Comparison of ENCODE assay signal across 23 cellular contexts in genomic region chr4:7420661-7421040, GRCh38. TPM values are rescaled to one million over a fixed set of nuclear protein-coding genes. Genes with fewer than 3 reads are reported as not detected.
DNase-seq lines count a peak whose midpoint lies in the region; ATAC-seq and TF ChIP-seq lines count a peak whose summit lies in the region.
"Had no signal": no experiment of that assay in that cellular context is flagged by ENCODE, and none has a peak within 500 bp of the region (broad histone marks: within the 10 kb centered on the region; RNA-seq: fewer than 3 reads in every experiment).

No MANE protein-coding gene starts in this region.

- no peaks in the 10 kb centered on the region for H3K27me3 ChIP-seq in left lung
- H3K27me3 ChIP-seq in suprapubic skin: no peaks in the 10 kb centered on the region
- H3K27me3 ChIP-seq in osteoblast (ENCODE audit: insufficient read depth, low read length): no peaks in the 10 kb centered on the region
- H3K27me3 ChIP-seq: hepatocyte had no signal

- H3K27ac ChIP-seq in left lung: no peak overlapping the region
- H3K27ac ChIP-seq in suprapubic skin: no peak overlapping the region
- no peak overlapping the region for H3K27ac ChIP-seq in osteoblast (ENCODE audit: low read depth, low read length)
- H3K27ac ChIP-seq: hepatocyte, WERI-Rb-1 had no signal

- H3K36me3 ChIP-seq in left lung: no peaks in the 10 kb centered on the region
- no peaks in the 10 kb centered on the region for H3K36me3 ChIP-seq in suprapubic skin
- no peaks in the 10 kb centered on the region for H3K36me3 ChIP-seq in osteoblast (ENCODE audit: insufficient read depth, low read length)
- H3K36me3 ChIP-seq: WERI-Rb-1 had no signal

- no peaks in the 10 kb centered on the region for H3K36me3 Mint-ChIP-seq in activated naive CD8-positive, alpha-beta T cell treated with anti-CD3 and anti-CD28 coated beads, Interleukin-2, amount 10 ng/mL, durations not matched to agents 7 days and 5 days
- H3K36me3 Mint-ChIP-seq in activated naive CD8-positive, alpha-beta T cell treated with anti-CD3 and anti-CD28 coated beads for 36 hours: no peaks in the 10 kb centered on the region
- H3K36me3 Mint-ChIP-seq: type B pancreatic cell had no signal

- no peaks in the 10 kb centered on the region for H4K20me1 ChIP-seq in osteoblast (ENCODE audit: insufficient read depth, low read length)

- H3K9me3 ChIP-seq in left lung (peaks cover 0 to 5% of the 10 kb centered on the region in 2 donors), suprapubic skin (no peaks in the 10 kb centered on the region), osteoblast (ENCODE audit: low read depth, low read length) (peaks cover 4% of the 10 kb centered on the region)

- no peak overlapping the region for H3K4me2 ChIP-seq in osteoblast (ENCODE audit: insufficient read depth, low read length)
- H3K4me2 ChIP-seq: GM23338, hepatocyte had no signal

- TF ChIP-seq EP300 in suprapubic skin (IDR thresholded peaks at IDR 0.05): no peak

- WGBS in suprapubic skin: 92% methylated on average over 11 of the region's 14 CpGs

- no peak for TF ChIP-seq POLR2A in suprapubic skin (IDR thresholded peaks at IDR 0.05)

- H3K27me3 Mint-ChIP-seq in activated naive CD8-positive, alpha-beta T cell treated with anti-CD3 and anti-CD28 coated beads, Interleukin-2, amount 10 ng/mL, durations not matched to agents 7 days and 5 days: no peaks in the 10 kb centered on the region
- H3K27me3 Mint-ChIP-seq in activated naive CD8-positive, alpha-beta T cell treated with anti-CD3 and anti-CD28 coated beads for 36 hours: no peaks in the 10 kb centered on the region
- H3K27me3 Mint-ChIP-seq: type B pancreatic cell had no signal

- H2AFZ ChIP-seq in osteoblast (ENCODE audit: low read length): no peak overlapping the region
- H2AFZ ChIP-seq: GM23338, hepatocyte had no signal

- H3K4me1 Mint-ChIP-seq in activated naive CD8-positive, alpha-beta T cell treated with anti-CD3 and anti-CD28 coated beads, Interleukin-2, amount 10 ng/mL, durations not matched to agents 7 days and 5 days: no peaks in the 10 kb centered on the region
- no peaks in the 10 kb centered on the region for H3K4me1 Mint-ChIP-seq in activated naive CD8-positive, alpha-beta T cell treated with anti-CD3 and anti-CD28 coated beads for 36 hours
- H3K4me1 Mint-ChIP-seq: T-helper 17 cell had no signal

- TF ChIP-seq CTCF in left lung (IDR thresholded peaks at IDR 0.05) (no peak), suprapubic skin (IDR thresholded peaks at IDR 0.05) (no peak), osteoblast (IDR thresholded peaks at IDR 0.05; ENCODE audit: extremely low read depth, low read depth, low read length) (no peak)

- intact Hi-C loops in left lung (cut with DNase I): no loop called here

- no peaks in the 10 kb centered on the region for H3K79me2 ChIP-seq in osteoblast (ENCODE audit: insufficient read depth, low read length)
- H3K79me2 ChIP-seq: hepatocyte had no signal

- H3K4me1 ChIP-seq in left lung (no peaks in the 10 kb centered on the region), suprapubic skin (no peaks in the 10 kb centered on the region), osteoblast (ENCODE audit: insufficient read depth, low read length) (no peaks in the 10 kb centered on the region)

- peak; percentile 5 for DNase-seq in activated naive CD8-positive, alpha-beta T cell treated with anti-CD3 and anti-CD28 coated beads, Interleukin-2, amount 10 ng/mL, durations not matched to agents 7 days and 5 days
- no peak for DNase-seq in activated naive CD8-positive, alpha-beta T cell treated with anti-CD3 and anti-CD28 coated beads for 36 hours
- DNase-seq in NCI-H510A (lab: John Stamatoyannopoulos, UW) (peak; percentile 55), left lung (peak; percentile 53 to 83), suprapubic skin (ENCODE audit: low spot score in 2 of 2) (peak; percentile 47 to 79), HUDEP-2 (lab: John Stamatoyannopoulos, UW; ENCODE audit: unreplicated experiment in 76 of 76) (no peak), osteoblast (ENCODE audit: insufficient read length, low spot score, missing footprints) (no peak)
- DNase-seq: activated gamma-delta T cell; CD4-positive, alpha-beta T cell; midbrain; NCI-H1694 treated with DMSO at 0.1 percent for 48 hours; NCI-H526; SIG-M5; stimulated activated naive CD4-positive, alpha-beta T cell treated with Interleukin-2 at 50 U/mL for 16 hours; T-helper 17 cell had no signal

- H3K4me3 Mint-ChIP-seq in activated naive CD8-positive, alpha-beta T cell treated with anti-CD3 and anti-CD28 coated beads, Interleukin-2, amount 10 ng/mL, durations not matched to agents 7 days and 5 days: no peak overlapping the region
- no peak overlapping the region for H3K4me3 Mint-ChIP-seq in activated naive CD8-positive, alpha-beta T cell treated with anti-CD3 and anti-CD28 coated beads for 36 hours
- H3K4me3 Mint-ChIP-seq: CD4-positive, alpha-beta T cell; GM23338; T-helper 17 cell; type B pancreatic cell had no signal

- no peak for ATAC-seq in activated naive CD8-positive, alpha-beta T cell treated with anti-CD3 and anti-CD28 coated beads, Interleukin-2, amount 10 ng/mL, durations not matched to agents 7 days and 5 days (ENCODE audit: low read depth)
- peak; percentile 87 for ATAC-seq in left lung
- no peak for ATAC-seq in HG02759 (IDR thresholded peaks at IDR 0.05; ENCODE audit: unreplicated experiment)
- ATAC-seq: T-helper 17 cell had no signal

- peaks cover 1% of the 10 kb centered on the region for H3K9me3 Mint-ChIP-seq in activated naive CD8-positive, alpha-beta T cell treated with anti-CD3 and anti-CD28 coated beads, Interleukin-2, amount 10 ng/mL, durations not matched to agents 7 days and 5 days
- H3K9me3 Mint-ChIP-seq in activated naive CD8-positive, alpha-beta T cell treated with anti-CD3 and anti-CD28 coated beads for 36 hours: peaks cover 4% of the 10 kb centered on the region
- H3K9me3 Mint-ChIP-seq: CD4-positive, alpha-beta T cell; type B pancreatic cell had no signal

- no peak overlapping the region for H3K27ac Mint-ChIP-seq in activated naive CD8-positive, alpha-beta T cell treated with anti-CD3 and anti-CD28 coated beads, Interleukin-2, amount 10 ng/mL, durations not matched to agents 7 days and 5 days
- H3K27ac Mint-ChIP-seq in activated naive CD8-positive, alpha-beta T cell treated with anti-CD3 and anti-CD28 coated beads for 36 hours: no peak overlapping the region
- H3K27ac Mint-ChIP-seq: CD4-positive, alpha-beta T cell; GM23338; T-helper 17 cell; type B pancreatic cell had no signal

- H3K4me3 ChIP-seq in left lung: no peak overlapping the region
- no peak overlapping the region for H3K4me3 ChIP-seq in suprapubic skin
- no peak overlapping the region for H3K4me3 ChIP-seq in osteoblast (ENCODE audit: insufficient read depth, low read length)
- H3K4me3 ChIP-seq: GM23338, hepatocyte had no signal

- POLR2A ChIA-PET in activated naive CD8-positive, alpha-beta T cell treated with anti-CD3 and anti-CD28 coated beads, Interleukin-2, amount 10 ng/mL, durations not matched to agents 7 days and 5 days (lab: Charles Lee): no interaction called here

RNA-seq across cellular contexts. Expression of gene PSAPL1, which starts 14.1 kb away (rescaled TPM):
- total RNA-seq in activated naive CD8-positive, alpha-beta T cell treated with anti-CD3 and anti-CD28 coated beads, Interleukin-2, amount 10 ng/mL, durations not matched to agents 7 days and 5 days: not detected
- total RNA-seq in activated naive CD8-positive, alpha-beta T cell treated with anti-CD3 and anti-CD28 coated beads for 36 hours: not detected
- total RNA-seq in left lung (under 1 TPM; 0.06 to 0.08 TPM), suprapubic skin (100 to 1,000 TPM in 3 of 4 donors, 10 to 100 TPM in 1; 16.4 to 268 (median 137) TPM), osteoblast (not detected in 2 replicates)
- total RNA-seq: aorta; CD4-positive, alpha-beta T cell; cerebellum; Daoy; GM23338; T-helper 17 cell had no signal

Comparison
In these comparisons a context has a peak if more than half of its experiments do, and no peak if none do; other contexts are left out.
1. DNase-seq: peak in activated naive CD8-positive, alpha-beta T cell treated with anti-CD3 and anti-CD28 coated beads, Interleukin-2, amount 10 ng/mL, durations not matched to agents 7 days and 5 days (single experiment), NCI-H510A (single experiment), left lung (2 of 2) and suprapubic skin (2 of 2); none in activated naive CD8-positive, alpha-beta T cell treated with anti-CD3 and anti-CD28 coated beads for 36 hours (single experiment), HUDEP-2 (0 of 76) and osteoblast (single experiment).
2. RNA of gene PSAPL1, which starts 14.1 kb away (total RNA-seq): 16.4 to 268 TPM in suprapubic skin; 0.06 to 0.08 TPM in left lung, not detected in activated naive CD8-positive, alpha-beta T cell treated with anti-CD3 and anti-CD28 coated beads, Interleukin-2, amount 10 ng/mL, durations not matched to agents 7 days and 5 days, not detected in activated naive CD8-positive, alpha-beta T cell treated with anti-CD3 and anti-CD28 coated beads for 36 hours and not detected in osteoblast; every median in the first group is over 10 times any median in the second.